16 cellular contexts compared by ENCODE assay signal in genomic region chr21:17372200-17372599, GRCh38.
"Had no signal": no experiment of that assay in that cellular context is flagged by ENCODE, and none has a peak within 500 bp of the region (broad histone marks: within the 10 kb centered on the region; RNA-seq: fewer than 3 reads in every experiment).

No MANE protein-coding gene starts in this region.

- H3K4me3 Mint-ChIP-seq: naive thymus-derived CD4-positive, alpha-beta T cell; stimulated activated effector memory CD8-positive, alpha-beta T cell treated with anti-CD3 and anti-CD28 coated beads, Interleukin-12 subunit alpha, Interleukin-12 subunit beta, amount 100 ng/mL, for 72 hours had no signal

- H3K4me1 Mint-ChIP-seq: naive thymus-derived CD4-positive, alpha-beta T cell; stimulated activated effector memory CD8-positive, alpha-beta T cell treated with anti-CD3 and anti-CD28 coated beads, Interleukin-12 subunit alpha, Interleukin-12 subunit beta, amount 100 ng/mL, for 72 hours had no signal

- DNase-seq: effector CD4-positive, alpha-beta T cell; naive thymus-derived CD4-positive, alpha-beta T cell; nephron progenitor cell; posterior cingulate gyrus; right cardiac atrium; small intestine; stimulated activated CD4-positive, alpha-beta T cell treated with anti-CD3 and anti-CD28 coated beads, Interleukin-2, amount 100 ng/mL, for 48 hours; stimulated activated CD8-positive, alpha-beta memory T cell treated with anti-CD3 and anti-CD28 coated beads, Interleukin-4, amount 100 ng/mL, for 48 hours; stimulated activated naive CD8-positive, alpha-beta T cell treated with anti-CD3 and anti-CD28 coated beads, Interleukin-15, Interleukin-2, amounts not matched to agents 100 U/mL and 50 U/mL, for 24 hours; tibial artery; upper lobe of left lung; uterus had no signal

- H3K9me3 ChIP-seq: esophagus muscularis mucosa, suprapubic skin, tibial artery, upper lobe of left lung, uterus had no signal

- H3K4me3 ChIP-seq: coronary artery, esophagus muscularis mucosa, suprapubic skin, tibial artery, upper lobe of left lung, uterus had no signal

- H3K27me3 ChIP-seq: esophagus muscularis mucosa, suprapubic skin, tibial artery, upper lobe of left lung, uterus had no signal

- H3K36me3 Mint-ChIP-seq: naive thymus-derived CD4-positive, alpha-beta T cell; stimulated activated effector memory CD8-positive, alpha-beta T cell treated with anti-CD3 and anti-CD28 coated beads, Interleukin-12 subunit alpha, Interleukin-12 subunit beta, amount 100 ng/mL, for 72 hours had no signal

- H3K4me1 ChIP-seq: esophagus muscularis mucosa, tibial artery, uterus had no signal

- ATAC-seq: naive thymus-derived CD4-positive, alpha-beta T cell; right cardiac atrium; stimulated activated effector memory CD8-positive, alpha-beta T cell treated with anti-CD3 and anti-CD28 coated beads, Interleukin-12 subunit alpha, Interleukin-12 subunit beta, amount 100 ng/mL, for 72 hours; stimulated activated naive CD8-positive, alpha-beta T cell treated with anti-CD3 and anti-CD28 coated beads, Interleukin-15, Interleukin-2, amounts not matched to agents 100 U/mL and 50 U/mL, for 24 hours had no signal

- H3K36me3 ChIP-seq: esophagus muscularis mucosa, suprapubic skin, tibial artery, upper lobe of left lung, uterus had no signal

- FAIRE-seq: small intestine had no signal

- H3K27ac ChIP-seq: coronary artery, esophagus muscularis mucosa, suprapubic skin, tibial artery, upper lobe of left lung, uterus had no signal

- H3K27ac Mint-ChIP-seq: naive thymus-derived CD4-positive, alpha-beta T cell; stimulated activated effector memory CD8-positive, alpha-beta T cell treated with anti-CD3 and anti-CD28 coated beads, Interleukin-12 subunit alpha, Interleukin-12 subunit beta, amount 100 ng/mL, for 72 hours had no signal
